In the genomic region with DNA sequence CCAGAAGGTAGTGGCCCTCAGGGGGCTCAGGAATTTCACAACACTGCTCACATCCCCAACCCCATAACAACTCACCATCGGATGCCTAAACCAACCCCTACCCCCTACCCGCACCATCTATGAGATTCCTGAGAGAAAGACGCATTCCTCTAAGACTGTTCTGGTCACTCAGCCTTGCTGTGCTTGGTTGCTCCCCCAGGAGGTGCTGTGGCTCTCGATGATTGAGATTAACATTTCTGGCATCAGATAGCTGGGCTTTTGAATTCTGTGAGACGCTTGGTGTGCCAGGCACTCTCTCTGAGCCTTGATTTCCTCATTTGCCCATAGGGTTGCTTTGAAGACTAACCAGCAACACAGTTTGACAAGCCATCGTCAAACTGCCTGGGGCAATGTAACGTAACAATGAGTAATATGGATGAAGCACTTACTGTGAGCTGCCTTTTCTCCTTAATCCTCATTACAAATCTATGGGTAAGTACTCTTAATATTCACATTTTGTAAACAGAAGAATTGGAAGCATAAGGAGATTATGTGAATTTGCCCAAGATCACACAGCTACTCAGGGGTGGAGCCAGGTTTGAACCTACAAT, we compare ENCODE assay signal across 23 cellular contexts. TPM values are rescaled to one million over a fixed set of nuclear protein-coding genes. Genes with fewer than 3 reads are reported as not detected.
DNase-seq lines count a peak whose midpoint lies in the region; ATAC-seq, FAIRE-seq and TF ChIP-seq lines count a peak whose summit lies in the region.
"Had no signal": no experiment of that assay in that cellular context is flagged by ENCODE, and none has a peak within 500 bp of the region (broad histone marks: within the 10 kb centered on the region; RNA-seq: fewer than 3 reads in every experiment).

No MANE protein-coding gene starts in this region.

- POLR2A ChIA-PET in K562 (lab: Yijun Ruan, JAX), result no interaction called here

- in situ Hi-C loops in K562 (cut with MboI), result no loop called here

- no peak for TF ChIP-seq EP300 in K562 (IDR thresholded peaks at IDR 0.05; ENCODE audit: low read length)

- no TSS peak for BruUV-seq in K562 (replicated peaks; lab: Mats Ljungman, UMichigan)

- H3K27ac ChIP-seq in Karpas-422 (ENCODE audit: low read length), result no peak overlapping the region
- no peak overlapping the region for H3K27ac ChIP-seq in K562 (ENCODE audit: extremely low read depth, low read depth, low read length)
- no peak overlapping the region for H3K27ac ChIP-seq in keratinocyte (ENCODE audit: control insufficient read depth, insufficient read depth, low read length)
- H3K27ac ChIP-seq: pancreas, skin epidermis had no signal

- no peaks in the 10 kb centered on the region for H3K9me3 ChIP-seq in Karpas-422 (ENCODE audit: low read length)
- H3K9me3 ChIP-seq in K562 (replicated peaks; ENCODE audit: control insufficient read depth, insufficient read depth, low read depth, low read length), result no peaks in the 10 kb centered on the region
- H3K9me3 ChIP-seq in keratinocyte (ENCODE audit: control insufficient read depth, low read depth, low read length), result no peaks in the 10 kb centered on the region
- H3K9me3 ChIP-seq: pancreas had no signal

- H3K9ac ChIP-seq in Karpas-422 (ENCODE audit: low read length), result no peak overlapping the region
- H3K9ac ChIP-seq in K562 (ENCODE audit: insufficient read depth in 1 of 2, low read depth in 2 of 2, low read length in 2 of 2), result no peak overlapping the region
- no peak overlapping the region for H3K9ac ChIP-seq in keratinocyte (ENCODE audit: control insufficient read depth, extremely low read depth, insufficient read depth, low read length)

- H3K27me3 ChIP-seq in Karpas-422 (ENCODE audit: low read length) (no peaks in the 10 kb centered on the region), K562 (ENCODE audit: control insufficient read depth in 2 of 2, insufficient read depth in 2 of 2, low read length in 2 of 2) (peaks cover 0 to 4% of the 10 kb centered on the region in 2 experiments; a peak in 1 of 5 replicates), keratinocyte (ENCODE audit: control insufficient read depth, extremely low read depth, insufficient read depth, low read length) (peaks cover 34% of the 10 kb centered on the region)

- CTCF ChIA-PET in K562 (lab: Yijun Ruan, JAX; ENCODE audit: low intra/inter-chr PET ratio), result no interaction called here

- H3K36me3 ChIP-seq in Karpas-422 (ENCODE audit: insufficient read depth, low read length) (no peaks in the 10 kb centered on the region), K562 (ENCODE audit: control insufficient read depth, insufficient read depth, low read length) (no peaks in the 10 kb centered on the region), keratinocyte (ENCODE audit: control insufficient read depth in 2 of 2, extremely low read depth in 1 of 2, insufficient read depth in 2 of 2, low read length in 2 of 2) (no peaks in the 10 kb centered on the region)
- H3K36me3 ChIP-seq: pancreas had no signal

- H3K9me2 ChIP-seq in Karpas-422 (replicated peaks; ENCODE audit: insufficient read depth, low read length), result no peaks in the 10 kb centered on the region

- dilution Hi-C loops in keratinocyte (cut with MboI; ENCODE audit: extremely low pct_ligation_motif_present, low sequenced_read_pairs), result no loop called here

- H4K20me1 ChIP-seq in Karpas-422 (ENCODE audit: insufficient read depth, low read depth, low read length) (no peaks in the 10 kb centered on the region), K562 (replicated peaks; ENCODE audit: control insufficient read depth, insufficient read depth, low read length) (no peaks in the 10 kb centered on the region), keratinocyte (ENCODE audit: control insufficient read depth, extremely low read depth, insufficient read depth, low read length) (no peaks in the 10 kb centered on the region)

- 0% methylated on average over 7 of the region's 7 CpGs for WGBS in K562 (ENCODE audit: insufficient coverage, low coverage, missing lambda C conversion rate)

- H3K79me2 ChIP-seq in Karpas-422 (ENCODE audit: low read length) (no peaks in the 10 kb centered on the region), K562 (ENCODE audit: control insufficient read depth, insufficient read depth, low read length) (no peaks in the 10 kb centered on the region), keratinocyte (ENCODE audit: control insufficient read depth, insufficient read depth, low read length) (no peaks in the 10 kb centered on the region)

- ATAC-seq in K562 (no peak), HG03442 (IDR thresholded peaks at IDR 0.05; ENCODE audit: unreplicated experiment) (no peak), SK-N-SH treated with all-trans-retinoic acid at 6 μM for 48 hours (no peak)
- ATAC-seq: activated naive CD8-positive, alpha-beta T cell treated with anti-CD3 and anti-CD28 coated beads, Interleukin-2, amount 50 U/mL, for 24 hours; activated T-cell treated with anti-CD3 and anti-CD28 coated beads, Interleukin-2, amount 50 U/mL, for 72 hours; left ventricle myocardium superior; pancreas had no signal

- H2AFZ ChIP-seq in Karpas-422 (ENCODE audit: low read length) (no peak overlapping the region), K562 (ENCODE audit: low read depth, low read length) (no peak overlapping the region), keratinocyte (ENCODE audit: control insufficient read depth, low read length) (no peak overlapping the region)

- H3K9me1 ChIP-seq in K562 (ENCODE audit: control insufficient read depth, insufficient read depth, low read length) (no peaks in the 10 kb centered on the region), keratinocyte (ENCODE audit: control insufficient read depth, extremely low read depth, insufficient read depth, low read length) (no peaks in the 10 kb centered on the region)

- no peak for FAIRE-seq in K562 (lab: Jason Lieb, UNC)
- peak; percentile 81 for FAIRE-seq in keratinocyte (lab: Jason Lieb, UNC)
- FAIRE-seq: pancreas had no signal

- no peak overlapping the region for H3K4me3 ChIP-seq in Karpas-422 (ENCODE audit: low read length)
- no peak overlapping the region for H3K4me3 ChIP-seq in K562
- H3K4me3 ChIP-seq in keratinocyte (ENCODE audit: control insufficient read depth in 2 of 3, extremely low read depth in 1 of 3, insufficient read depth in 2 of 3, low read depth in 1 of 3, low read length in 3 of 3), result no peak overlapping the region
- H3K4me3 ChIP-seq: pancreas, skin epidermis had no signal

- TF ChIP-seq CTCF in K562 (IDR thresholded peaks at IDR 0.05 in 2 of 3, conservative IDR thresholded peaks at IDR 0.05 in 1 of 3; ENCODE audit: insufficient read depth in 2 of 3, low read depth in 1 of 3, low read length in 3 of 3) (peak in 2 of 3 experiments; percentile 24 to 26; a peak in 1 of 6 replicates), keratinocyte (optimal IDR thresholded peaks at IDR 0.05 in 1 of 3, IDR thresholded peaks at IDR 0.05 in 1 of 3, conservative IDR thresholded peaks at IDR 0.05 in 1 of 3; ENCODE audit: extremely low read depth in 1 of 3, insufficient read depth in 2 of 3, low read length in 3 of 3) (peak; percentile 42 to 48 (median 48))

- H3K4me1 ChIP-seq in Karpas-422 (ENCODE audit: low read length) (no peaks in the 10 kb centered on the region), K562 (replicated peaks in 1 of 2; ENCODE audit: control insufficient read depth in 2 of 2, insufficient read depth in 2 of 2, low read length in 2 of 2) (no peaks in the 10 kb centered on the region), keratinocyte (ENCODE audit: control insufficient read depth, extremely low read depth, insufficient read depth, low read length) (peaks cover 8% of the 10 kb centered on the region)
- H3K4me1 ChIP-seq: pancreas had no signal

- no peak for TF ChIP-seq POLR2A in K562 (conservative IDR thresholded peaks at IDR 0.05)

- no peak for TF ChIP-seq RAD21 in K562 (CRISPR knock-in tag; conservative IDR thresholded peaks at IDR 0.05 in 1 of 2, IDR thresholded peaks at IDR 0.05 in 1 of 2)

- intact Hi-C loops in K562 (cut with micrococcal nuclease), result no loop called here

- DNase-seq in ELF-1 (ENCODE audit: low read depth, low spot score) (peak; percentile 60), Karpas-422 (peak; percentile 43), K562 (ENCODE audit: extremely low read depth in 1 of 4, low spot score in 3 of 4) (peak in 1 of 4 experiments; percentile 12), keratinocyte (ENCODE audit: low read depth, low spot score) (peak; percentile 69), NCI-H345 (lab: John Stamatoyannopoulos, UW) (no peak)
- DNase-seq in stimulated activated CD4-positive, alpha-beta T cell treated with anti-CD3 and anti-CD28 coated beads, Interleukin-15, amount 100 ng/mL, for 24 hours, result no peak
- DNase-seq: activated CD4-positive, alpha-beta memory T cell treated with anti-CD3 and anti-CD28 coated beads, Interleukin-2, amount 10 ng/mL, durations not matched to agents 7 days and 5 days; activated naive CD8-positive, alpha-beta T cell treated with anti-CD3 and anti-CD28 coated beads, Interleukin-2, amount 50 U/mL, for 24 hours; activated T-cell treated with anti-CD3 and anti-CD28 coated beads, Interleukin-2, amount 50 U/mL, for 72 hours; AML-193; caudate nucleus; DMS 273 treated with DMSO at 0.1 percent for 48 hours; effector CD4-positive, alpha-beta T cell; hippocampal formation; left ventricle myocardium superior; NCI-H1694; NCI-H510A; pancreas had no signal

- H3K4me2 ChIP-seq in Karpas-422 (ENCODE audit: low read depth, low read length, poor library complexity, severe bottlenecking), result no peak overlapping the region
- no peak overlapping the region for H3K4me2 ChIP-seq in K562 (ENCODE audit: insufficient read depth, low read length)
- no peak overlapping the region for H3K4me2 ChIP-seq in keratinocyte (ENCODE audit: control insufficient read depth, extremely low read depth, insufficient read depth, low read depth, low read length)

RNA-seq across cellular contexts. Expression of gene WFDC6, which starts 1.0 kb away (rescaled TPM):
- not detected in 2 replicates for total RNA-seq in Karpas-422 (2014; rRNA removed; shearing (Covaris generic); ENCODE audit: low replicate concordance)
- not detected in 2 replicates for total RNA-seq in K562 (2011; cell fraction: chromatin; rRNA removed; ENCODE audit: low replicate concordance)
- total RNA-seq in K562 (2011; cell fraction: nucleolus; rRNA removed), result not detected in 2 replicates
- total RNA-seq in K562 (2011; cell fraction: nucleoplasm; rRNA removed), result not detected in 2 replicates
- total RNA-seq in K562 (2014; rRNA removed) (not detected in 2 replicates), K562 (2014; rRNA removed; fragmentation: Illumina TruSeq; extraction: Trizol) (not detected in 2 replicates), K562 (2015; rRNA removed; fragmentation: Illumina TruSeq; extraction: Trizol) (not detected in 2 replicates), K562 (2021) (not detected in 2 replicates)
- polyA plus RNA-seq in K562 (2011; rRNA removed) (not detected in 2 replicates), K562 (2014; fragmentation: Illumina TruSeq; extraction: Trizol) (not detected in 2 replicates), K562 (2014; fragmentation: Nextera tagmentation; extraction: Ambion mirVana) (not detected), K562 (2014; rRNA removed) (not detected in 2 replicates), keratinocyte (not detected in 3 replicates)
- polyA plus RNA-seq in K562 (2011; cell fraction: cytosol; rRNA removed), result not detected in 2 replicates
- not detected in 2 replicates for polyA plus RNA-seq in K562 (2011; cell fraction: nucleus; rRNA removed)
- not detected in 2 replicates for polyA plus RNA-seq in K562 (2012)
- polyA minus RNA-seq in K562 (2011; rRNA and poly(A)+ RNA removed), result not detected in 2 replicates
- not detected in 2 replicates for polyA minus RNA-seq in K562 (2011; cell fraction: cytosol; rRNA and poly(A)+ RNA removed)
- polyA minus RNA-seq in K562 (2011; cell fraction: nucleus; rRNA and poly(A)+ RNA removed), result not detected in 2 replicates
- not detected for polyA plus RNA-seq in keratinocyte (2011; ENCODE audit: low read depth)
- not detected in 2 replicates for polyA plus RNA-seq in keratinocyte (2011; cell fraction: cytosol; rRNA removed)
- not detected in 2 replicates for polyA plus RNA-seq in keratinocyte (2011; cell fraction: nucleus; rRNA removed)
- not detected in 2 replicates for polyA plus RNA-seq in keratinocyte (2012; ENCODE audit: low replicate concordance)
- polyA minus RNA-seq in keratinocyte, result not detected in 3 replicates
- polyA minus RNA-seq in keratinocyte (2011; cell fraction: cytosol; rRNA and poly(A)+ RNA removed), result not detected
- not detected in 2 replicates for polyA minus RNA-seq in keratinocyte (2011; cell fraction: nucleus; rRNA and poly(A)+ RNA removed)
- total RNA-seq: activated CD4-positive, alpha-beta memory T cell treated with anti-CD3 and anti-CD28 coated beads, Interleukin-2, amount 10 ng/mL, durations not matched to agents 7 days and 5 days; activated T-cell treated with anti-CD3 and anti-CD28 coated beads, Interleukin-2, amount 50 U/mL, for 72 hours; left ventricle myocardium superior; LHCN-M2; pancreas had no signal
- polyA plus RNA-seq: pancreas had no signal

RNA-seq across cellular contexts. Expression of gene EPPIN, which starts 8.9 kb away (rescaled TPM):
- not detected in 2 replicates for total RNA-seq in Karpas-422 (2014; rRNA removed; shearing (Covaris generic); ENCODE audit: low replicate concordance)
- total RNA-seq in K562 (2011; cell fraction: chromatin; rRNA removed; ENCODE audit: low replicate concordance), result not detected in 2 replicates
- total RNA-seq in K562 (2011; cell fraction: nucleolus; rRNA removed), result not detected in 2 replicates
- not detected in 2 replicates for total RNA-seq in K562 (2011; cell fraction: nucleoplasm; rRNA removed)
- total RNA-seq in K562 (2014; rRNA removed) (not detected in 2 replicates), K562 (2014; rRNA removed; fragmentation: Illumina TruSeq; extraction: Trizol) (not detected in 2 replicates), K562 (2015; rRNA removed; fragmentation: Illumina TruSeq; extraction: Trizol) (not detected in 2 replicates), K562 (2021) (not detected in 2 replicates)
- polyA plus RNA-seq in K562 (2011; rRNA removed) (not detected in 2 replicates), K562 (2014; fragmentation: Illumina TruSeq; extraction: Trizol) (not detected in 2 replicates), K562 (2014; fragmentation: Nextera tagmentation; extraction: Ambion mirVana) (not detected), K562 (2014; rRNA removed) (not detected in 2 replicates), keratinocyte (not detected in 3 replicates)
- polyA plus RNA-seq in K562 (2011; cell fraction: cytosol; rRNA removed), result not detected in 2 replicates
- not detected in 2 replicates for polyA plus RNA-seq in K562 (2011; cell fraction: nucleus; rRNA removed)
- polyA plus RNA-seq in K562 (2012), result not detected in 2 replicates
- not detected in 2 replicates for polyA minus RNA-seq in K562 (2011; rRNA and poly(A)+ RNA removed)
- polyA minus RNA-seq in K562 (2011; cell fraction: cytosol; rRNA and poly(A)+ RNA removed), result not detected in 2 replicates
- polyA minus RNA-seq in K562 (2011; cell fraction: nucleus; rRNA and poly(A)+ RNA removed), result not detected in 2 replicates
- polyA plus RNA-seq in keratinocyte (2011; ENCODE audit: low read depth), result not detected
- not detected in 2 replicates for polyA plus RNA-seq in keratinocyte (2011; cell fraction: cytosol; rRNA removed)
- not detected in 2 replicates for polyA plus RNA-seq in keratinocyte (2011; cell fraction: nucleus; rRNA removed)
- polyA plus RNA-seq in keratinocyte (2012; ENCODE audit: low replicate concordance), result not detected in 2 replicates
- not detected in 3 replicates for polyA minus RNA-seq in keratinocyte
- polyA minus RNA-seq in keratinocyte (2011; cell fraction: cytosol; rRNA and poly(A)+ RNA removed), result not detected
- not detected in 2 replicates for polyA minus RNA-seq in keratinocyte (2011; cell fraction: nucleus; rRNA and poly(A)+ RNA removed)
- total RNA-seq: activated CD4-positive, alpha-beta memory T cell treated with anti-CD3 and anti-CD28 coated beads, Interleukin-2, amount 10 ng/mL, durations not matched to agents 7 days and 5 days; activated T-cell treated with anti-CD3 and anti-CD28 coated beads, Interleukin-2, amount 50 U/mL, for 72 hours; left ventricle myocardium superior; LHCN-M2; pancreas had no signal
- polyA plus RNA-seq: pancreas had no signal

RNA-seq across cellular contexts. Expression of gene SPINT3, which starts 22.9 kb away (rescaled TPM):
- total RNA-seq in Karpas-422 (2014; rRNA removed; shearing (Covaris generic); ENCODE audit: low replicate concordance), result not detected in 2 replicates
- total RNA-seq in K562 (2011; cell fraction: chromatin; rRNA removed; ENCODE audit: low replicate concordance), result not detected in 2 replicates
- total RNA-seq in K562 (2011; cell fraction: nucleolus; rRNA removed), result not detected in 2 replicates
- not detected in 2 replicates for total RNA-seq in K562 (2011; cell fraction: nucleoplasm; rRNA removed)
- total RNA-seq in K562 (2014; rRNA removed) (not detected in 2 replicates), K562 (2014; rRNA removed; fragmentation: Illumina TruSeq; extraction: Trizol) (not detected in 2 replicates), K562 (2015; rRNA removed; fragmentation: Illumina TruSeq; extraction: Trizol) (not detected in 2 replicates), K562 (2021) (not detected in 2 replicates)
- polyA plus RNA-seq in K562 (2011; rRNA removed) (not detected in 2 replicates), K562 (2014; fragmentation: Illumina TruSeq; extraction: Trizol) (not detected in 2 replicates), K562 (2014; fragmentation: Nextera tagmentation; extraction: Ambion mirVana) (not detected), K562 (2014; rRNA removed) (not detected in 2 replicates), keratinocyte (not detected in 3 replicates)
- polyA plus RNA-seq in K562 (2011; cell fraction: cytosol; rRNA removed), result not detected in 2 replicates
- polyA plus RNA-seq in K562 (2011; cell fraction: nucleus; rRNA removed), result not detected in 2 replicates
- polyA plus RNA-seq in K562 (2012), result not detected in 2 replicates
- not detected in 2 replicates for polyA minus RNA-seq in K562 (2011; rRNA and poly(A)+ RNA removed)
- not detected in 2 replicates for polyA minus RNA-seq in K562 (2011; cell fraction: cytosol; rRNA and poly(A)+ RNA removed)
- polyA minus RNA-seq in K562 (2011; cell fraction: nucleus; rRNA and poly(A)+ RNA removed), result not detected in 2 replicates
- polyA plus RNA-seq in keratinocyte (2011; ENCODE audit: low read depth), result not detected
- not detected in 2 replicates for polyA plus RNA-seq in keratinocyte (2011; cell fraction: cytosol; rRNA removed)
- polyA plus RNA-seq in keratinocyte (2011; cell fraction: nucleus; rRNA removed), result not detected in 2 replicates
- not detected in 2 replicates for polyA plus RNA-seq in keratinocyte (2012; ENCODE audit: low replicate concordance)
- not detected in 3 replicates for polyA minus RNA-seq in keratinocyte
- polyA minus RNA-seq in keratinocyte (2011; cell fraction: cytosol; rRNA and poly(A)+ RNA removed), result not detected
- polyA minus RNA-seq in keratinocyte (2011; cell fraction: nucleus; rRNA and poly(A)+ RNA removed), result not detected in 2 replicates
- total RNA-seq: activated CD4-positive, alpha-beta memory T cell treated with anti-CD3 and anti-CD28 coated beads, Interleukin-2, amount 10 ng/mL, durations not matched to agents 7 days and 5 days; activated T-cell treated with anti-CD3 and anti-CD28 coated beads, Interleukin-2, amount 50 U/mL, for 72 hours; left ventricle myocardium superior; LHCN-M2; pancreas had no signal
- polyA plus RNA-seq: pancreas, thymus had no signal

RNA-seq across cellular contexts. Expression of gene WFDC8, which starts 40.8 kb away (rescaled TPM):
- total RNA-seq in Karpas-422 (2014; rRNA removed; shearing (Covaris generic); ENCODE audit: low replicate concordance), result not detected in 2 replicates
- total RNA-seq in K562 (2011; cell fraction: chromatin; rRNA removed; ENCODE audit: low replicate concordance), result not detected in 2 replicates
- not detected in 2 replicates for total RNA-seq in K562 (2011; cell fraction: nucleolus; rRNA removed)
- total RNA-seq in K562 (2011; cell fraction: nucleoplasm; rRNA removed), result not detected in 2 replicates
- total RNA-seq in K562 (2014; rRNA removed) (not detected in 2 replicates), K562 (2014; rRNA removed; fragmentation: Illumina TruSeq; extraction: Trizol) (not detected in 2 replicates), K562 (2015; rRNA removed; fragmentation: Illumina TruSeq; extraction: Trizol) (not detected in 2 replicates), K562 (2021) (not detected in 2 replicates)
- polyA plus RNA-seq in K562 (2011; rRNA removed) (not detected in 2 replicates), K562 (2014; fragmentation: Illumina TruSeq; extraction: Trizol) (not detected in 2 replicates), K562 (2014; fragmentation: Nextera tagmentation; extraction: Ambion mirVana) (not detected), K562 (2014; rRNA removed) (not detected in 2 replicates), keratinocyte (not detected in 3 replicates)
- not detected in 2 replicates for polyA plus RNA-seq in K562 (2011; cell fraction: cytosol; rRNA removed)
- not detected in 2 replicates for polyA plus RNA-seq in K562 (2011; cell fraction: nucleus; rRNA removed)
- polyA plus RNA-seq in K562 (2012), result not detected in 2 replicates
- polyA minus RNA-seq in K562 (2011; rRNA and poly(A)+ RNA removed), result not detected in 2 replicates
- not detected in 2 replicates for polyA minus RNA-seq in K562 (2011; cell fraction: cytosol; rRNA and poly(A)+ RNA removed)
- polyA minus RNA-seq in K562 (2011; cell fraction: nucleus; rRNA and poly(A)+ RNA removed), result not detected in 2 replicates
- polyA plus RNA-seq in keratinocyte (2011; ENCODE audit: low read depth), result not detected
- polyA plus RNA-seq in keratinocyte (2011; cell fraction: cytosol; rRNA removed), result not detected in 2 replicates
- polyA plus RNA-seq in keratinocyte (2011; cell fraction: nucleus; rRNA removed), result not detected in 2 replicates
- polyA plus RNA-seq in keratinocyte (2012; ENCODE audit: low replicate concordance), result not detected in 2 replicates
- polyA minus RNA-seq in keratinocyte, result not detected in 3 replicates
- not detected for polyA minus RNA-seq in keratinocyte (2011; cell fraction: cytosol; rRNA and poly(A)+ RNA removed)
- polyA minus RNA-seq in keratinocyte (2011; cell fraction: nucleus; rRNA and poly(A)+ RNA removed), result not detected in 2 replicates
- total RNA-seq: activated CD4-positive, alpha-beta memory T cell treated with anti-CD3 and anti-CD28 coated beads, Interleukin-2, amount 10 ng/mL, durations not matched to agents 7 days and 5 days; activated T-cell treated with anti-CD3 and anti-CD28 coated beads, Interleukin-2, amount 50 U/mL, for 72 hours; left ventricle myocardium superior; LHCN-M2; pancreas had no signal
- polyA plus RNA-seq: pancreas, thymus had no signal

Comparison
In these comparisons a context has a peak if more than half of its experiments do, and no peak if none do; other contexts are left out.
1. DNase-seq: peak in ELF-1 (single experiment), Karpas-422 (single experiment) and keratinocyte (single experiment); none in NCI-H345 (single experiment) and stimulated activated CD4-positive, alpha-beta T cell treated with anti-CD3 and anti-CD28 coated beads, Interleukin-15, amount 100 ng/mL, for 24 hours (single experiment).